ENCODE assay signal across 11 cellular contexts in genomic region chr21:14869984-14870840, GRCh38.
DNase-seq lines count a peak whose midpoint lies in the region; ATAC-seq lines count a peak whose summit lies in the region.
"Had no signal": no experiment of that assay in that cellular context is flagged by ENCODE, and none has a peak within 500 bp of the region (broad histone marks: within the 10 kb centered on the region; RNA-seq: fewer than 3 reads in every experiment).

No MANE protein-coding gene starts in this region.

- H3K4me3 Mint-ChIP-seq in dendritic cell treated with granulocyte-macrophage colony-stimulating factor and Interleukin-4, amounts not matched to agents 40 ng/mL and 50 ng/mL, for 4 days = peak overlapping the region; percentile 51
- H3K4me3 Mint-ChIP-seq in activated CD4-positive, alpha-beta memory T cell treated with anti-CD3 and anti-CD28 coated beads, Interleukin-2, amount 10 ng/mL, durations not matched to agents 7 days and 5 days = no peak overlapping the region

- intact Hi-C loops in dendritic cell treated with granulocyte-macrophage colony-stimulating factor and Interleukin-4, amounts not matched to agents 40 ng/mL and 50 ng/mL, for 4 days (cut with micrococcal nuclease) = loop anchor here (5.0 to 10.0 kb wide), 2 partner anchors 342 to 815 kb away; no protein-coding TSS in a partner anchor

- no peak for DNase-seq in activated CD4-positive, alpha-beta memory T cell treated with anti-CD3 and anti-CD28 coated beads, Interleukin-2, amount 10 ng/mL, durations not matched to agents 7 days and 5 days
- DNase-seq in DMS153 (lab: John Stamatoyannopoulos, UW) (no peak), NCI-H1048 (lab: John Stamatoyannopoulos, UW) (no peak)
- DNase-seq in activated naive CD4-positive, alpha-beta T cell treated with Interleukin-2 at 50 U/mL for 16 hours = no peak
- DNase-seq: anterior cingulate cortex, spleen had no signal

- H3K27me3 Mint-ChIP-seq in dendritic cell treated with granulocyte-macrophage colony-stimulating factor and Interleukin-4, amounts not matched to agents 40 ng/mL and 50 ng/mL, for 4 days = peaks cover 4% of the 10 kb centered on the region
- peaks cover 8% of the 10 kb centered on the region for H3K27me3 Mint-ChIP-seq in activated CD4-positive, alpha-beta memory T cell treated with anti-CD3 and anti-CD28 coated beads, Interleukin-2, amount 10 ng/mL, durations not matched to agents 7 days and 5 days

- no peaks in the 10 kb centered on the region for H3K36me3 Mint-ChIP-seq in dendritic cell treated with granulocyte-macrophage colony-stimulating factor and Interleukin-4, amounts not matched to agents 40 ng/mL and 50 ng/mL, for 4 days (ENCODE audit: low read depth)
- no peaks in the 10 kb centered on the region for H3K36me3 Mint-ChIP-seq in activated CD4-positive, alpha-beta memory T cell treated with anti-CD3 and anti-CD28 coated beads, Interleukin-2, amount 10 ng/mL, durations not matched to agents 7 days and 5 days (ENCODE audit: low read depth)

- no peaks in the 10 kb centered on the region for H3K9me3 Mint-ChIP-seq in dendritic cell treated with granulocyte-macrophage colony-stimulating factor and Interleukin-4, amounts not matched to agents 40 ng/mL and 50 ng/mL, for 4 days
- no peaks in the 10 kb centered on the region for H3K9me3 Mint-ChIP-seq in activated CD4-positive, alpha-beta memory T cell treated with anti-CD3 and anti-CD28 coated beads, Interleukin-2, amount 10 ng/mL, durations not matched to agents 7 days and 5 days

- peak overlapping the region; percentile 73 for H3K27ac Mint-ChIP-seq in dendritic cell treated with granulocyte-macrophage colony-stimulating factor and Interleukin-4, amounts not matched to agents 40 ng/mL and 50 ng/mL, for 4 days
- H3K27ac Mint-ChIP-seq in activated CD4-positive, alpha-beta memory T cell treated with anti-CD3 and anti-CD28 coated beads, Interleukin-2, amount 10 ng/mL, durations not matched to agents 7 days and 5 days = no peak overlapping the region

- ATAC-seq in GM18517 (IDR thresholded peaks at IDR 0.05; ENCODE audit: unreplicated experiment) (peak; percentile 80), GM21447 (IDR thresholded peaks at IDR 0.05; ENCODE audit: unreplicated experiment) (peak; percentile 49), HG03159 (IDR thresholded peaks at IDR 0.05; ENCODE audit: unreplicated experiment) (peak; percentile 54)
- ATAC-seq: esophagus mucosa had no signal

- POLR2A ChIA-PET in activated CD4-positive, alpha-beta memory T cell treated with anti-CD3 and anti-CD28 coated beads, Interleukin-2, amount 10 ng/mL, durations not matched to agents 7 days and 5 days (lab: Charles Lee) = no interaction called here

- CTCF ChIA-PET in activated CD4-positive, alpha-beta memory T cell treated with anti-CD3 and anti-CD28 coated beads, Interleukin-2, amount 10 ng/mL, durations not matched to agents 7 days and 5 days (lab: Charles Lee) = no interaction called here

- H3K4me1 Mint-ChIP-seq in dendritic cell treated with granulocyte-macrophage colony-stimulating factor and Interleukin-4, amounts not matched to agents 40 ng/mL and 50 ng/mL, for 4 days (ENCODE audit: low read depth) = peaks cover 48% of the 10 kb centered on the region
- peaks cover 2% of the 10 kb centered on the region for H3K4me1 Mint-ChIP-seq in activated CD4-positive, alpha-beta memory T cell treated with anti-CD3 and anti-CD28 coated beads, Interleukin-2, amount 10 ng/mL, durations not matched to agents 7 days and 5 days
